In genomic region chr6:84027340-84028183, GRCh38 we compare ENCODE assay signal across 12 cellular contexts. TPM values are rescaled to one million over a fixed set of nuclear protein-coding genes. Genes with fewer than 3 reads are reported as not detected.
A peak's percentile ranks its signal among the peaks of the same experiment; 100 is the strongest.
DNase-seq lines count a peak whose midpoint lies in the region; ATAC-seq, FAIRE-seq and TF ChIP-seq lines count a peak whose summit lies in the region.
"Had no signal": no experiment of that assay in that cellular context is flagged by ENCODE, and none has a peak within 500 bp of the region (broad histone marks: within the 10 kb centered on the region; RNA-seq: fewer than 3 reads in every experiment).

No MANE protein-coding gene starts in this region.

- no peaks in the 10 kb centered on the region for H3K27me3 ChIP-seq in naive thymus-derived CD4-positive, alpha-beta T cell (ENCODE audit: control insufficient read depth in 2 of 2, insufficient read depth in 2 of 2, low read length in 2 of 2)

- H3K4me3 Mint-ChIP-seq in naive thymus-derived CD4-positive, alpha-beta T cell, result no peak overlapping the region

- H3K36me3 ChIP-seq in naive thymus-derived CD4-positive, alpha-beta T cell (ENCODE audit: control insufficient read depth in 2 of 3, insufficient read depth in 3 of 3, low read length in 3 of 3), result no peaks in the 10 kb centered on the region
- H3K36me3 ChIP-seq: BLaER1 had no signal

- no peak for TF ChIP-seq CTCF in A549 (IDR thresholded peaks at IDR 0.05)

- H3K27me3 Mint-ChIP-seq in naive thymus-derived CD4-positive, alpha-beta T cell, result peaks cover 13 to 38% (median 29%) of the 10 kb centered on the region in 5 donors

- POLR2A ChIA-PET in A549 (lab: Yijun Ruan, JAX), result no interaction called here
- POLR2A ChIA-PET in naive thymus-derived CD4-positive, alpha-beta T cell (lab: Charles Lee), result no interaction called here

- peaks cover 26% of the 10 kb centered on the region for H3K4me1 ChIP-seq in A549
- no peaks in the 10 kb centered on the region for H3K4me1 ChIP-seq in naive thymus-derived CD4-positive, alpha-beta T cell (ENCODE audit: control insufficient read depth in 2 of 2, insufficient read depth in 2 of 2, low read length in 2 of 2)
- H3K4me1 ChIP-seq: BLaER1 had no signal

- WGBS in A549 (ENCODE audit: missing lambda C conversion rate), result 28% methylated on average over 5 of the region's 5 CpGs

- ATAC-seq in A549 (peak; percentile 71 to 80), SK-N-SH treated with all-trans-retinoic acid at 6 μM for 48 hours (peak; percentile 46; the same call in 1 of the 3 replicates), GM21390 (IDR thresholded peaks at IDR 0.05; ENCODE audit: unreplicated experiment) (no peak), HG03108 (IDR thresholded peaks at IDR 0.05; ENCODE audit: unreplicated experiment) (no peak)
- ATAC-seq in stimulated activated naive CD8-positive, alpha-beta T cell treated with anti-CD3 and anti-CD28 coated beads, Interleukin-15, Interleukin-2, amounts not matched to agents 100 U/mL and 50 U/mL, for 24 hours, result no peak
- ATAC-seq in naive thymus-derived CD4-positive, alpha-beta T cell, result no peak

- no peak overlapping the region for H3K27ac Mint-ChIP-seq in naive thymus-derived CD4-positive, alpha-beta T cell
- H3K27ac Mint-ChIP-seq: progenitor cell of endocrine pancreas had no signal

- peaks cover 2 to 10% (median 5%) of the 10 kb centered on the region in 11 donors for H3K9me3 Mint-ChIP-seq in naive thymus-derived CD4-positive, alpha-beta T cell

- no peaks in the 10 kb centered on the region for H3K4me1 Mint-ChIP-seq in naive thymus-derived CD4-positive, alpha-beta T cell

- no peak for FAIRE-seq in A549 (lab: Jason Lieb, UNC)
- FAIRE-seq: endometrium had no signal

- DNase-seq in A549 (ENCODE audit: low read depth in 1 of 2, low spot score in 1 of 2) (peak; percentile 5 to 60), LoVo (ENCODE audit: low spot score) (peak; percentile 65), iris pigment epithelial cell (ENCODE audit: low read depth) (peak; percentile 35)
- DNase-seq in stimulated activated naive CD8-positive, alpha-beta T cell treated with anti-CD3 and anti-CD28 coated beads, Interleukin-15, Interleukin-2, amounts not matched to agents 100 U/mL and 50 U/mL, for 24 hours, result no peak
- DNase-seq in naive thymus-derived CD4-positive, alpha-beta T cell, result no peak
- DNase-seq: activated CD4-positive, alpha-beta T cell treated with anti-CD3 and anti-CD28 coated beads, Interleukin-2, amount 50 U/mL, for 4 hours had no signal

- TF ChIP-seq RAD21 in A549 (conservative IDR thresholded peaks at IDR 0.05 in 1 of 2, IDR thresholded peaks at IDR 0.05 in 1 of 2), result no peak

- H3K4me2 ChIP-seq in A549, result peak overlapping the region; percentile 70
- H3K4me2 ChIP-seq: BLaER1 had no signal

- intact Hi-C loops in naive thymus-derived CD4-positive, alpha-beta T cell (cut with micrococcal nuclease), result no loop called here

- CTCF ChIA-PET in A549 (lab: Yijun Ruan, JAX), result interaction anchor here (0.6 kb wide), 2 partner anchors 19 to 71 kb away, joined by 3 read pairs; no protein-coding TSS in a partner anchor
- CTCF ChIA-PET in naive thymus-derived CD4-positive, alpha-beta T cell (lab: Charles Lee), result no interaction called here

- peak overlapping the region; percentile 0; the same call in 1 of the 3 replicates for H3K4me3 ChIP-seq in A549
- H3K4me3 ChIP-seq in naive thymus-derived CD4-positive, alpha-beta T cell (ENCODE audit: low read length), result no peak overlapping the region
- H3K4me3 ChIP-seq: BLaER1 had no signal

- peak overlapping the region; percentile 66 to 68 for H3K27ac ChIP-seq in A549
- H3K27ac ChIP-seq in naive thymus-derived CD4-positive, alpha-beta T cell (ENCODE audit: low read depth, low read length), result no peak overlapping the region
- H3K27ac ChIP-seq: BLaER1 had no signal

- no peak for TF ChIP-seq EP300 in A549 (IDR thresholded peaks at IDR 0.05)

- TF ChIP-seq POLR2A in A549 (IDR thresholded peaks at IDR 0.05; ENCODE audit: low read length), result no peak

- peaks cover 0 to 3% (median 0%) of the 10 kb centered on the region in 5 donors for H3K36me3 Mint-ChIP-seq in naive thymus-derived CD4-positive, alpha-beta T cell

- H3K9me3 ChIP-seq in A549, result no peaks in the 10 kb centered on the region
- no peaks in the 10 kb centered on the region for H3K9me3 ChIP-seq in naive thymus-derived CD4-positive, alpha-beta T cell (ENCODE audit: control insufficient read depth in 2 of 3, low read length in 3 of 3)
- H3K9me3 ChIP-seq: BLaER1 had no signal

TF ChIP-seq in A549, 52 proteins besides CTCF, POLR2A, EP300 and RAD21:
- TF ChIP-seq ZFP36 (IDR thresholded peaks at IDR 0.05; ENCODE audit: borderline replicate concordance, partially characterized antibody) (no peak), ZSCAN20 (CRISPR knock-in tag; IDR thresholded peaks at IDR 0.05) (no peak), HEYL (CRISPR knock-in tag; IDR thresholded peaks at IDR 0.05) (no peak), MAFK (IDR thresholded peaks at IDR 0.05; ENCODE audit: partially characterized antibody) (no peak)

TF ChIP-seq in SK-N-SH treated with all-trans-retinoic acid at 6 μM for 48 hours, 23 proteins besides CTCF, POLR2A, EP300 and RAD21:
- TF ChIP-seq ZNF70 (CRISPR knock-in tag; IDR thresholded peaks at IDR 0.05), result 0 out of 2 replicates have a peak, but pooled peaks have one; percentile 11
- TF ChIP-seq TSHZ2 (CRISPR knock-in tag; IDR thresholded peaks at IDR 0.05), result peak; percentile 65; the same call in 1 of the 2 replicates
- no peak for TF ChIP-seq CSDC2 (CRISPR knock-in tag; IDR thresholded peaks at IDR 0.05)

RNA-seq across cellular contexts. Expression of gene MRAP2, which starts 6.0 kb away (rescaled TPM):
- polyA plus RNA-seq in A549 (2011; rRNA removed) (2.2 and 2.3 TPM in 2 replicates), A549 (2017; fragmentation: RNase III; extraction: RNeasy Plus Mini Kit Qiagen cat#74134 plus additional on column Dnase treatment) (0.66 to 1.0 TPM (median 0.75 TPM) in 3 replicates)
- polyA plus RNA-seq in A549 (2012; cell fraction: cytosol; rRNA removed), result 0.32 and 0.37 TPM in 2 replicates
- 0.12 and 0.43 TPM in 2 replicates for polyA plus RNA-seq in A549 (2012; cell fraction: nucleus; rRNA removed)
- polyA minus RNA-seq in A549 (2011; rRNA and poly(A)+ RNA removed), result 0.83 and 0.87 TPM in 2 replicates
- total RNA-seq in naive thymus-derived CD4-positive, alpha-beta T cell, result not detected
- polyA plus RNA-seq in naive thymus-derived CD4-positive, alpha-beta T cell, result not detected

Comparison
In these comparisons a context has a peak if more than half of its experiments do, and no peak if none do; other contexts are left out.
1. ATAC-seq: peak in A549 (2 of 2) and SK-N-SH treated with all-trans-retinoic acid at 6 μM for 48 hours (single experiment); none in GM21390 (single experiment), stimulated activated naive CD8-positive, alpha-beta T cell treated with anti-CD3 and anti-CD28 coated beads, Interleukin-15, Interleukin-2, amounts not matched to agents 100 U/mL and 50 U/mL, for 24 hours (single experiment), naive thymus-derived CD4-positive, alpha-beta T cell (single experiment) and HG03108 (single experiment).
2. DNase-seq: peak in A549 (2 of 2), LoVo (single experiment) and iris pigment epithelial cell (single experiment); none in stimulated activated naive CD8-positive, alpha-beta T cell treated with anti-CD3 and anti-CD28 coated beads, Interleukin-15, Interleukin-2, amounts not matched to agents 100 U/mL and 50 U/mL, for 24 hours (single experiment) and naive thymus-derived CD4-positive, alpha-beta T cell (0 of 9).